ENCODE assay signal across 8 cellular contexts in genomic region chr1:27725374-27726172, GRCh38. TPM values are rescaled to one million over a fixed set of nuclear protein-coding genes. Genes with fewer than 3 reads are reported as not detected.
DNase-seq lines count a peak whose midpoint lies in the region; ATAC-seq, FAIRE-seq and TF ChIP-seq lines count a peak whose summit lies in the region.

Gene FAM76A (plus strand): TSS chr1:27725961. CDS start chr1:27726081, 120 bp downstream.

- H3K27ac ChIP-seq in right atrium auricular region = peak within 1 kb of the TSS; percentile 92 to 95
- peak within 1 kb of the TSS; percentile 94 for H3K27ac ChIP-seq in psoas muscle

- peak; percentile 89 for ATAC-seq in GM18499 (IDR thresholded peaks at IDR 0.05; ENCODE audit: insufficient read depth, unreplicated experiment)
- peak; percentile 94 for ATAC-seq in HG02943 (IDR thresholded peaks at IDR 0.05; ENCODE audit: low read depth, unreplicated experiment)
- ATAC-seq in psoas muscle = peak; percentile 96 to 98 (median 96)

- H3K27me3 ChIP-seq in right atrium auricular region = no peaks in the 10 kb centered on the region
- no peaks in the 10 kb centered on the region for H3K27me3 ChIP-seq in psoas muscle (ENCODE audit: insufficient read depth in 3 of 3, low read length in 2 of 3)

- FAIRE-seq in urothelium cell line (lab: Jason Lieb, UNC) = no peak

- peak; percentile 98 to 99 for DNase-seq in NCI-H187 (lab: John Stamatoyannopoulos, UW)
- DNase-seq in T-helper 2 cell = peak; percentile 98 to 99 (median 99)
- peak; percentile 82 to 100 (median 99) for DNase-seq in anterior cingulate cortex (lab: John Stamatoyannopoulos, UW)
- DNase-seq in right atrium auricular region (ENCODE audit: low spot score) = peak; percentile 100
- DNase-seq in psoas muscle = peak; percentile 99 to 100
- DNase-seq in urothelium cell line (ENCODE audit: low spot score) = peak; percentile 100

- intact Hi-C loops in psoas muscle (cut with DNase I) = loop anchor here (5.0 to 10.0 kb wide), 2 partner anchors 47 to 51 kb away; partner anchors contain the start of genes IFI6 (in 1 of the 2) and STX12 (in 1 of the 2)

- H3K36me3 ChIP-seq in right atrium auricular region (peaks cover 7% of the 10 kb centered on the region), psoas muscle (ENCODE audit: insufficient read depth in 1 of 2, low read depth in 1 of 2) (peaks cover 3 to 28% of the 10 kb centered on the region in 2 donors)

- H3K4me1 ChIP-seq in right atrium auricular region = peaks cover 0 to 21% of the 10 kb centered on the region in 2 donors
- H3K4me1 ChIP-seq in psoas muscle = peaks cover 18% of the 10 kb centered on the region

- H3K4me3 ChIP-seq in right atrium auricular region (peak within 1 kb of the TSS; percentile 82 to 96), psoas muscle (peak within 1 kb of the TSS; percentile 95)

- TF ChIP-seq CTCF in right atrium auricular region (IDR thresholded peaks at IDR 0.05) (peak in 1 of 2 donors; percentile 47), psoas muscle (IDR thresholded peaks at IDR 0.05) (peak; percentile 34)

- 1% methylated on average over 63 to 72 of the region's 72 CpGs for WGBS in psoas muscle, 3 donors

- H3K9me3 ChIP-seq in right atrium auricular region (no peaks in the 10 kb centered on the region), psoas muscle (no peaks in the 10 kb centered on the region)

RNA-seq across cellular contexts. Expression of gene FAM76A, which starts in this region (rescaled TPM):
- total RNA-seq in right atrium auricular region = 10 to 100 TPM in 1 of 2 donors, 1 to 10 TPM in 1; 9.8 to 11.3 TPM
- 10 to 100 TPM in 1 of 4 donors, 1 to 10 TPM in 3; 7.6 to 10.7 (median 9.3) TPM for total RNA-seq in psoas muscle
- 1 to 10 TPM; 2.7 to 6.7 (median 3.3) TPM for polyA plus RNA-seq in psoas muscle

Comparison
In these comparisons a context has a peak if more than half of its experiments do, and no peak if none do; other contexts are left out.
1. Peak in every context shown above with its lines: DNase-seq, ATAC-seq, H3K4me3 ChIP-seq and H3K27ac ChIP-seq.